Comparison of ENCODE assay signal across 8 cellular contexts in genomic region chr6:118894425-118895240, GRCh38. TPM values are rescaled to one million over a fixed set of nuclear protein-coding genes. Genes with fewer than 3 reads are reported as not detected.
DNase-seq lines count a peak whose midpoint lies in the region; ATAC-seq and TF ChIP-seq lines count a peak whose summit lies in the region.

No MANE protein-coding gene starts in this region.

- no peaks in the 10 kb centered on the region for H3K36me3 ChIP-seq in adrenal gland (replicated peaks in 1 of 2)
- H3K36me3 ChIP-seq in psoas muscle (ENCODE audit: insufficient read depth in 1 of 2, low read depth in 1 of 2): peaks cover 2 to 5% of the 10 kb centered on the region in 2 donors
- H3K36me3 ChIP-seq in vagina: no peaks in the 10 kb centered on the region

- H3K27ac ChIP-seq in adrenal gland: peak overlapping the region; percentile 49 to 95 (median 94)
- peak overlapping the region; percentile 95 for H3K27ac ChIP-seq in psoas muscle
- peak overlapping the region; percentile 97 for H3K27ac ChIP-seq in vagina

- TF ChIP-seq CTCF in adrenal gland (IDR thresholded peaks at IDR 0.05) (peak in 2 of 6 experiments; percentile 1 to 27), psoas muscle (IDR thresholded peaks at IDR 0.05) (no peak), vagina (IDR thresholded peaks at IDR 0.05) (no peak)

- intact Hi-C loops in adrenal gland (cut with DNase I): no loop called here
- intact Hi-C loops in left ventricle myocardium superior (cut with micrococcal nuclease): no loop called here
- intact Hi-C loops in psoas muscle (cut with DNase I): loop anchor here (2.0 to 5.0 kb wide), 2 partner anchors 38 to 40 kb away; partner anchors contain the start of gene MCM9 (in 1 of the 2)
- intact Hi-C loops in vagina (cut with DNase I): no loop called here

- ATAC-seq in GM21390 (IDR thresholded peaks at IDR 0.05; ENCODE audit: unreplicated experiment): peak; percentile 28
- peak; percentile 80 for ATAC-seq in left ventricle myocardium superior
- ATAC-seq in psoas muscle: peak; percentile 78 to 83 (median 81)

- H3K9me3 ChIP-seq in adrenal gland (replicated peaks in 1 of 3) (no peaks in the 10 kb centered on the region), psoas muscle (no peaks in the 10 kb centered on the region), vagina (no peaks in the 10 kb centered on the region)

- DNase-seq in DMS53 (lab: John Stamatoyannopoulos, UW) (peak; percentile 79), HUDEP-2 (lab: John Stamatoyannopoulos, UW; ENCODE audit: unreplicated experiment in 76 of 76) (peak in 40 of 76 experiments; percentile 14 to 79 (median 45)), SW480 (ENCODE audit: low spot score) (peak; percentile 24), adrenal gland (peak; percentile 73 to 82 (median 77)), left ventricle myocardium superior (peak; percentile 84), psoas muscle (peak; percentile 72 to 87), vagina (ENCODE audit: extremely low spot score in 2 of 2) (no peak)

- TF ChIP-seq POLR2A in adrenal gland (IDR thresholded peaks at IDR 0.05) (peak; percentile 15 to 68), vagina (IDR thresholded peaks at IDR 0.05) (no peak)

- H3K4me3 ChIP-seq in adrenal gland: peak overlapping the region; percentile 75 to 98 (median 87)
- H3K4me3 ChIP-seq in psoas muscle: peak overlapping the region; percentile 96
- peak overlapping the region; percentile 62 to 88 for H3K4me3 ChIP-seq in vagina

- no peaks in the 10 kb centered on the region for H3K27me3 ChIP-seq in adrenal gland
- H3K27me3 ChIP-seq in psoas muscle (ENCODE audit: insufficient read depth in 3 of 3, low read length in 2 of 3): no peaks in the 10 kb centered on the region
- no peaks in the 10 kb centered on the region for H3K27me3 ChIP-seq in vagina

- H3K4me1 ChIP-seq in adrenal gland (replicated peaks in 1 of 2) (peaks cover 11 to 41% of the 10 kb centered on the region in 2 donors), psoas muscle (peaks cover 18% of the 10 kb centered on the region), vagina (peaks cover 56% of the 10 kb centered on the region)

- 0 to 1% (median 1%) methylated on average over 24 to 99 of the region's 99 CpGs for WGBS in adrenal gland, 4 donors
- WGBS in psoas muscle, 3 donors: 0% methylated on average over 72 to 99 of the region's 99 CpGs

RNA-seq across cellular contexts. Expression of gene ASF1A, which starts 0.7 kb away (rescaled TPM):
- total RNA-seq in adrenal gland (10 to 100 TPM in 7 of 8 donors, 1 to 10 TPM in 1; 8.7 to 24.0 (median 19.8) TPM), left ventricle myocardium superior (22.6 TPM), psoas muscle (10 to 100 TPM in 3 of 4 donors, 1 to 10 TPM in 1; 6.8 to 15.4 (median 12.1) TPM), vagina (7.9 TPM)
- polyA plus RNA-seq in adrenal gland (10 to 100 TPM; 19.2 to 46.1 (median 23.1) TPM), psoas muscle (10 to 100 TPM in 1 of 3 donors, 1 to 10 TPM in 2; 5.3 to 22.1 (median 6.0) TPM)

RNA-seq across cellular contexts. Expression of gene MCM9, which starts 40.3 kb away (rescaled TPM):
- total RNA-seq in adrenal gland (10 to 100 TPM; 12.5 to 20.5 (median 15.4) TPM), left ventricle myocardium superior (6.0 TPM), psoas muscle (1 to 10 TPM; 4.6 to 5.6 (median 5.0) TPM), vagina (25.8 TPM)
- polyA plus RNA-seq in adrenal gland (1 to 10 TPM; 3.1 to 9.2 (median 4.7) TPM), psoas muscle (1 to 10 TPM; 1.6 to 2.6 (median 2.4) TPM)

Comparison
In these comparisons a context has a peak if more than half of its experiments do, and no peak if none do; other contexts are left out.
1. DNase-seq: peak in DMS53 (single experiment), HUDEP-2 (40 of 76), SW480 (single experiment), adrenal gland (7 of 7), left ventricle myocardium superior (single experiment) and psoas muscle (2 of 2); none in vagina (0 of 2).
2. ATAC-seq: peak in every context shown above with its lines; median percentile 81 in psoas muscle; 80 in left ventricle myocardium superior; 28 in GM21390.
3. POLR2A ChIP-seq: peak in adrenal gland (2 of 2); none in vagina (0 of 2).
4. intact Hi-C loops: an anchor here in psoas muscle (2.0 to 5.0 kb wide); none called in adrenal gland, left ventricle myocardium superior and vagina.
5. Peak in every context shown above with its lines, with median percentiles within 50 percentile points of each other: H3K27ac ChIP-seq and H3K4me3 ChIP-seq.